Comparison of ENCODE assay signal across 1 cellular context in genomic region chr1:28147264-28148094, GRCh38.
A peak's percentile ranks its signal among the peaks of the same experiment; 100 is the strongest.
TF ChIP-seq lines count a peak whose summit lies in the region.

No MANE protein-coding gene starts in this region.

TF ChIP-seq in K562, 482 proteins besides CTCF, POLR2A, EP300 and RAD21 (continued from another document):
- TF ChIP-seq ARID3B (CRISPR knock-in tag; IDR thresholded peaks at IDR 0.05; ENCODE audit: borderline replicate concordance), result no peak
- no peak for TF ChIP-seq CXXC5 (CRISPR knock-in tag; IDR thresholded peaks at IDR 0.05)
- no peak for TF ChIP-seq ASH1L (IDR thresholded peaks at IDR 0.05; ENCODE audit: borderline replicate concordance, low read depth, partially characterized antibody)
- no peak for TF ChIP-seq ZSCAN29 (IDR thresholded peaks at IDR 0.05)
- 0 out of 2 replicates have a peak, but pooled peaks have one; percentile 45 for TF ChIP-seq MECOM (CRISPR knock-in tag; IDR thresholded peaks at IDR 0.05)
- no peak for TF ChIP-seq PRDM10 (IDR thresholded peaks at IDR 0.05; ENCODE audit: partially characterized antibody)
- no peak for TF ChIP-seq EP400 (IDR thresholded peaks at IDR 0.05)
- no peak for TF ChIP-seq FOS (IDR thresholded peaks at IDR 0.05; ENCODE audit: extremely low read depth, insufficient read length)
- no peak for TF ChIP-seq ZBTB7A (IDR thresholded peaks at IDR 0.05; ENCODE audit: borderline replicate concordance, control insufficient read depth, low read depth, low read length)
- peak; percentile 15; the same call in 1 of the 2 replicates for TF ChIP-seq ARID1B (IDR thresholded peaks at IDR 0.05)
- TF ChIP-seq ZNF217 (CRISPR knock-in tag; IDR thresholded peaks at IDR 0.05), result no peak
- no peak for TF ChIP-seq EHMT2 (IDR thresholded peaks at IDR 0.05)
- TF ChIP-seq ZBTB9 (CRISPR knock-in tag; IDR thresholded peaks at IDR 0.05), result no peak
- no peak for TF ChIP-seq NCOA2 (IDR thresholded peaks at IDR 0.05; ENCODE audit: partially characterized antibody in 2 of 2)
- TF ChIP-seq CHCHD3 (CRISPR knock-in tag; IDR thresholded peaks at IDR 0.05), result no peak
- TF ChIP-seq TGIF2 (CRISPR knock-in tag; IDR thresholded peaks at IDR 0.05), result no peak
- no peak for TF ChIP-seq KDM1A (IDR thresholded peaks at IDR 0.05)
- TF ChIP-seq ZSCAN32 (CRISPR knock-in tag; IDR thresholded peaks at IDR 0.05), result no peak
- no peak for TF ChIP-seq ZBTB8A (IDR thresholded peaks at IDR 0.05; ENCODE audit: partially characterized antibody)
- no peak for TF ChIP-seq ZNF766 (CRISPR knock-in tag; conservative IDR thresholded peaks at IDR 0.05)
- TF ChIP-seq TBP (optimal IDR thresholded peaks at IDR 0.05; ENCODE audit: low read depth, low read length), result peak; percentile 21
- TF ChIP-seq CBX1 (IDR thresholded peaks at IDR 0.05; ENCODE audit: low read depth), result no peak
- TF ChIP-seq ZNF592 (IDR thresholded peaks at IDR 0.05), result peak; percentile 32; the same call in 1 of the 2 replicates
- peak; percentile 24; the same call in 1 of the 2 replicates for TF ChIP-seq NFRKB (IDR thresholded peaks at IDR 0.05; ENCODE audit: low read depth)
- TF ChIP-seq KAT7 (CRISPR knock-in tag; IDR thresholded peaks at IDR 0.05; ENCODE audit: borderline replicate concordance), result peak; percentile 27; the same call in 1 of the 2 replicates
- TF ChIP-seq ZNF589 (CRISPR knock-in tag; IDR thresholded peaks at IDR 0.05; ENCODE audit: low read depth), result 0 out of 2 replicates have a peak, but pooled peaks have one; percentile 28
- TF ChIP-seq CBFA2T2 (conservative IDR thresholded peaks at IDR 0.05), result no peak
- no peak for TF ChIP-seq THRA (IDR thresholded peaks at IDR 0.05)
TF ChIP-seq in K562: peak in this region for 7.
